ENCODE assay signal across 8 cellular contexts in genomic region chr10:119891849-119892187, GRCh38. TPM values are rescaled to one million over a fixed set of nuclear protein-coding genes. Genes with fewer than 3 reads are reported as not detected.
DNase-seq lines count a peak whose midpoint lies in the region; ATAC-seq and TF ChIP-seq lines count a peak whose summit lies in the region.
"Not testable (repeated sequence)": the region's sequence is repeated elsewhere in the genome, so short reads cannot be mapped to it uniquely, and the experiment has no call there.

No MANE protein-coding gene starts in this region.

- H3K36me3 Mint-ChIP-seq in Caco-2 (ENCODE audit: insufficient read depth, unreplicated experiment): peaks cover 31% of the 10 kb centered on the region
- H3K36me3 Mint-ChIP-seq in activated CD4-positive, alpha-beta T cell treated with anti-CD3 and anti-CD28 coated beads, Interleukin-2, amount 10 ng/mL, durations not matched to agents 24 days and 14 days (ENCODE audit: low read depth): peaks cover 24% of the 10 kb centered on the region
- H3K36me3 Mint-ChIP-seq in brain: peaks cover 12% of the 10 kb centered on the region

- not testable (repeated sequence) for TF ChIP-seq EP300 in ovary (IDR thresholded peaks at IDR 0.05)

- peak overlapping the region; percentile 79 for H3K4me3 Mint-ChIP-seq in Caco-2 (ENCODE audit: unreplicated experiment)
- H3K4me3 Mint-ChIP-seq in activated CD4-positive, alpha-beta T cell treated with anti-CD3 and anti-CD28 coated beads, Interleukin-2, amount 10 ng/mL, durations not matched to agents 24 days and 14 days: peak overlapping the region; percentile 98
- peak overlapping the region; percentile 97 to 100 (median 99) for H3K4me3 Mint-ChIP-seq in brain

- TF ChIP-seq POLR2A in right lobe of liver (IDR thresholded peaks at IDR 0.05); ovary (IDR thresholded peaks at IDR 0.05): not testable (repeated sequence)

- H3K4me2 ChIP-seq in fibroblast of lung (ENCODE audit: extremely low read depth, insufficient read depth, low read length): peak overlapping the region; percentile 88

- H3K4me1 ChIP-seq in Caco-2: peaks cover 25% of the 10 kb centered on the region
- H3K4me1 ChIP-seq in fibroblast of lung (ENCODE audit: control insufficient read depth, extremely low read depth, insufficient read depth, low read length): peaks cover 21% of the 10 kb centered on the region
- peaks cover 0 to 39% (median 14%) of the 10 kb centered on the region in 4 donors for H3K4me1 ChIP-seq in right lobe of liver
- H3K4me1 ChIP-seq in ovary (ENCODE audit: insufficient read depth): peaks cover 18% of the 10 kb centered on the region
- H3K4me1 ChIP-seq in thymus (ENCODE audit: control insufficient read depth, insufficient read depth, low read length): peaks cover 12% of the 10 kb centered on the region

- H2AFZ ChIP-seq in fibroblast of lung (ENCODE audit: low read length): peak overlapping the region; percentile 83

- WGBS in right lobe of liver (ENCODE audit: insufficient coverage, low coverage, low lambda C conversion rate, missing lambda C conversion rate): 43% methylated on average over 12 of the region's 14 CpGs
- WGBS in ovary, 3 donors: 20 to 37% (median 32%) methylated on average over 14 of the region's 14 CpGs
- WGBS in thymus: 59% methylated on average over 14 of the region's 14 CpGs

- BruUV-seq in Caco-2 (replicated peaks; lab: Mats Ljungman, UMichigan): not testable (repeated sequence)

- not testable (repeated sequence) for H3K9ac ChIP-seq in fibroblast of lung (ENCODE audit: insufficient read depth, low read length)

- not testable (repeated sequence) for TF ChIP-seq CTCF in Caco-2 (IDR thresholded peaks at IDR 0.05; ENCODE audit: insufficient read depth in 1 of 2, low read depth in 1 of 2, low read length in 1 of 2, severe bottlenecking in 1 of 2, unreplicated experiment in 1 of 2); brain (conservative IDR thresholded peaks at IDR 0.05); fibroblast of lung (conservative IDR thresholded peaks at IDR 0.05 in 1 of 2, IDR thresholded peaks at IDR 0.05 in 1 of 2; ENCODE audit: low read depth in 1 of 2, low read length in 2 of 2); right lobe of liver (IDR thresholded peaks at IDR 0.05); ovary (IDR thresholded peaks at IDR 0.05)

- not testable (repeated sequence) for H3K27me3 ChIP-seq in Caco-2 (replicated peaks; ENCODE audit: control insufficient read depth, insufficient read depth, low read length); MG63; fibroblast of lung (ENCODE audit: control insufficient read depth, insufficient read depth, low read length); right lobe of liver; ovary; thymus (ENCODE audit: control insufficient read depth, insufficient read depth)

- H3K4me1 Mint-ChIP-seq in Caco-2 (ENCODE audit: low read depth, unreplicated experiment) (peaks cover 32% of the 10 kb centered on the region), brain (peaks cover 80% of the 10 kb centered on the region)
- H3K4me1 Mint-ChIP-seq in activated CD4-positive, alpha-beta T cell treated with anti-CD3 and anti-CD28 coated beads, Interleukin-2, amount 10 ng/mL, durations not matched to agents 24 days and 14 days: peaks cover 32% of the 10 kb centered on the region

- ATAC-seq in right lobe of liver: not testable (repeated sequence)

- peaks cover 35% of the 10 kb centered on the region for H3K79me2 ChIP-seq in fibroblast of lung (ENCODE audit: control insufficient read depth, insufficient read depth, low read length)

- not testable (repeated sequence) for H3K27me3 Mint-ChIP-seq in Caco-2 (ENCODE audit: insufficient read depth, unreplicated experiment); activated CD4-positive, alpha-beta T cell treated with anti-CD3 and anti-CD28 coated beads, Interleukin-2, amount 10 ng/mL, durations not matched to agents 24 days and 14 days
- H3K27me3 Mint-ChIP-seq in brain: peaks cover 11% of the 10 kb centered on the region

- H4K20me1 ChIP-seq in fibroblast of lung (ENCODE audit: control insufficient read depth, extremely low read depth, insufficient read depth, low read length): not testable (repeated sequence)

- intact Hi-C loops in Caco-2 (cut with micrococcal nuclease; ENCODE audit: unreplicated experiment) (loop anchor here (1.0 to 10.0 kb wide), 3 partner anchors 19 to 295 kb away; no protein-coding TSS in a partner anchor), ovary (cut with DNase I) (loop anchor here in 1 of 4 donors (10.0 kb wide), 2 partner anchors 207 to 1137 kb away; partner anchors contain the start of gene CACUL1)
- intact Hi-C loops in activated CD4-positive, alpha-beta T cell treated with anti-CD3 and anti-CD28 coated beads, Interleukin-2, amount 10 ng/mL, durations not matched to agents 24 days and 14 days (cut with micrococcal nuclease): loop anchor here (1.0 kb wide), 3 partner anchors 19 to 350 kb away; partner anchors contain the start of gene RGS10
- intact Hi-C loops in right lobe of liver (cut with DNase I): not testable (repeated sequence)

- CTCF ChIA-PET in Caco-2 (lab: Charles Lee): interaction anchor here (0.6 to 0.7 kb wide), 2 partner anchors 9 to 19 kb away, joined by 3 read pairs; partner anchors contain the start of gene MCMBP

- H3K27ac Mint-ChIP-seq in Caco-2 (ENCODE audit: unreplicated experiment) (peak overlapping the region; percentile 76), brain (peak overlapping the region; percentile 98 to 100 (median 99))
- H3K27ac Mint-ChIP-seq in activated CD4-positive, alpha-beta T cell treated with anti-CD3 and anti-CD28 coated beads, Interleukin-2, amount 10 ng/mL, durations not matched to agents 24 days and 14 days: peak overlapping the region; percentile 95

- H3K27ac ChIP-seq in fibroblast of lung (ENCODE audit: insufficient read depth, low read length) (peak overlapping the region; percentile 94), right lobe of liver (peak overlapping the region; percentile 56 to 81 (median 61)), ovary (peak overlapping the region in 1 of 2 donors; percentile 73)
- H3K27ac ChIP-seq in thymus (ENCODE audit: low read depth): not testable (repeated sequence)

- H3K4me3 ChIP-seq in Caco-2 (ENCODE audit: low read depth, low read length): peak overlapping the region; percentile 93
- peak overlapping the region; percentile 86 for H3K4me3 ChIP-seq in MG63
- peak overlapping the region; percentile 74 to 99 (median 97) for H3K4me3 ChIP-seq in fibroblast of lung (replicated peaks in 1 of 4; ENCODE audit: control extremely low read depth in 1 of 4, insufficient read depth in 1 of 4, low read depth in 3 of 4, low read length in 4 of 4)
- H3K4me3 ChIP-seq in right lobe of liver: peak overlapping the region; percentile 80 to 98 (median 90)
- peak overlapping the region; percentile 74 for H3K4me3 ChIP-seq in ovary
- peak overlapping the region; percentile 77 for H3K4me3 ChIP-seq in thymus (ENCODE audit: low read length)

- DNase-seq in Caco-2; activated CD4-positive, alpha-beta T cell treated with anti-CD3 and anti-CD28 coated beads, Interleukin-2, amount 10 ng/mL, durations not matched to agents 24 days and 14 days; fibroblast of lung (ENCODE audit: low read depth in 2 of 2); right lobe of liver: not testable (repeated sequence)
- DNase-seq in MG63 (peak; percentile 13), ovary (peak in 2 of 5 donors; percentile 30 to 41)

- not testable (repeated sequence) for H3K9me3 ChIP-seq in Caco-2; MG63; fibroblast of lung (ENCODE audit: control insufficient read depth, insufficient read depth, low read depth, low read length); right lobe of liver; ovary; thymus (ENCODE audit: control insufficient read depth)

- POLR2A ChIA-PET in Caco-2 (lab: Charles Lee): interaction anchor here (0.6 to 1.4 kb wide), 5 partner anchors 8 to 204 kb away, joined by 4 to 29 read pairs (median 5); partner anchors contain the start of genes INPP5F and MCMBP

- not testable (repeated sequence) for H3K9me3 Mint-ChIP-seq in Caco-2 (ENCODE audit: unreplicated experiment); activated CD4-positive, alpha-beta T cell treated with anti-CD3 and anti-CD28 coated beads, Interleukin-2, amount 10 ng/mL, durations not matched to agents 24 days and 14 days; brain

- H3K36me3 ChIP-seq in Caco-2 (ENCODE audit: control insufficient read depth, insufficient read depth, low read length); fibroblast of lung (ENCODE audit: control insufficient read depth, insufficient read depth, low read length); right lobe of liver; ovary; thymus (ENCODE audit: control insufficient read depth, insufficient read depth): not testable (repeated sequence)
- H3K36me3 ChIP-seq in MG63: peaks cover 17% of the 10 kb centered on the region

RNA-seq across cellular contexts. Expression of gene SEC23IP, which starts 0.7 kb away (rescaled TPM):
- 108 and 116 TPM in 2 replicates for total RNA-seq in Caco-2 (2022)
- total RNA-seq in MG63 (2014; rRNA removed; shearing (Covaris generic); ENCODE audit: low replicate concordance): 5.4 and 9.8 TPM in 2 replicates
- total RNA-seq in activated CD4-positive, alpha-beta T cell treated with anti-CD3 and anti-CD28 coated beads, Interleukin-2, amount 10 ng/mL, durations not matched to agents 24 days and 14 days: 78.0 and 90.3 TPM in 2 replicates
- polyA plus RNA-seq in brain (ENCODE audit: insufficient read depth, low read depth, low replicate concordance): 13.0 TPM
- 16.3 and 21.3 TPM in 2 replicates for total RNA-seq in fibroblast of lung
- polyA plus RNA-seq in fibroblast of lung: 47.1 and 51.6 TPM in 2 replicates
- polyA plus RNA-seq in fibroblast of lung (2012): 44.9 and 52.3 TPM in 2 replicates
- polyA minus RNA-seq in fibroblast of lung (ENCODE audit: low replicate concordance): 59.8 and 72.0 TPM in 2 replicates
- 10 to 100 TPM; 22.2 to 34.9 (median 29.2) TPM for total RNA-seq in right lobe of liver
- 10 to 100 TPM; 16.0 to 58.0 (median 51.9) TPM for total RNA-seq in ovary
- 10 to 100 TPM; 11.5 to 37.1 TPM for polyA plus RNA-seq in ovary
- 14.1 TPM for polyA plus RNA-seq in thymus

RNA-seq across cellular contexts. Expression of gene MCMBP, which starts 19.2 kb away (rescaled TPM):
- total RNA-seq in Caco-2 (2022) (77.2 and 88.4 TPM in 2 replicates), fibroblast of lung (40.6 and 48.0 TPM in 2 replicates), right lobe of liver (10 to 100 TPM; 15.0 to 25.6 (median 19.5) TPM), ovary (10 to 100 TPM; 36.2 to 61.0 (median 52.5) TPM)
- 46.3 and 53.0 TPM in 2 replicates for total RNA-seq in MG63 (2014; rRNA removed; shearing (Covaris generic); ENCODE audit: low replicate concordance)
- 125 and 128 TPM in 2 replicates for total RNA-seq in activated CD4-positive, alpha-beta T cell treated with anti-CD3 and anti-CD28 coated beads, Interleukin-2, amount 10 ng/mL, durations not matched to agents 24 days and 14 days
- polyA plus RNA-seq in brain (ENCODE audit: insufficient read depth, low read depth, low replicate concordance) (45.5 TPM), fibroblast of lung (63.4 and 64.6 TPM in 2 replicates), ovary (10 to 100 TPM; 31.7 to 50.6 TPM), thymus (30.3 TPM)
- 38.2 and 42.1 TPM in 2 replicates for polyA plus RNA-seq in fibroblast of lung (2012)
- 23.1 and 24.1 TPM in 2 replicates for polyA minus RNA-seq in fibroblast of lung (ENCODE audit: low replicate concordance)
